ENCODE assay signal across 9 cellular contexts in genomic region chr9:36748322-36748899, GRCh38.
DNase-seq lines count a peak whose midpoint lies in the region; ATAC-seq, FAIRE-seq and TF ChIP-seq lines count a peak whose summit lies in the region.
"Had no signal": no experiment of that assay in that cellular context is flagged by ENCODE, and none has a peak within 500 bp of the region (broad histone marks: within the 10 kb centered on the region; RNA-seq: fewer than 3 reads in every experiment).

No MANE protein-coding gene starts in this region.

- DNase-seq in ELR (ENCODE audit: low read depth) (peak; percentile 53), LoVo (ENCODE audit: low spot score) (peak; percentile 33), GM12878 (ENCODE audit: low read depth, low spot score) (no peak), lung microvascular endothelial cell (ENCODE audit: low read depth in 2 of 2) (peak; percentile 64 to 72), NCI-H510A treated with DMSO at 0.1 percent for 48 hours (lab: John Stamatoyannopoulos, UW) (no peak), T-helper 9 cell (no peak), midbrain (lab: John Stamatoyannopoulos, UW) (no peak), suprapubic skin (ENCODE audit: low spot score in 2 of 2) (no peak)

- H4K20me1 ChIP-seq in GM12878 (ENCODE audit: control insufficient read depth, insufficient read depth): no peaks in the 10 kb centered on the region

- intact Hi-C loops in GM12878 (cut with micrococcal nuclease; ENCODE audit: unreplicated experiment): no loop called here

- FAIRE-seq in GM12878 (lab: Jason Lieb, UNC): no peak
- FAIRE-seq: TTC549 had no signal

- H3K27ac ChIP-seq in GM12878 (ENCODE audit: control insufficient read depth, insufficient read depth) (no peak overlapping the region), suprapubic skin (no peak overlapping the region)

- TF ChIP-seq RAD21 in GM12878 (IDR thresholded peaks at IDR 0.05; ENCODE audit: insufficient read depth, low read depth, low read length): no peak

- H3K9me3 ChIP-seq in GM12878 (replicated peaks; ENCODE audit: control insufficient read depth, insufficient read depth, low read length) (no peaks in the 10 kb centered on the region; the same call in 2 of the 3 replicates), suprapubic skin (no peaks in the 10 kb centered on the region)

- POLR2A ChIA-PET in GM12878 (lab: Charles Lee): no interaction called here

- 28% methylated on average over 13 of the region's 13 CpGs for WGBS in GM12878 (ENCODE audit: insufficient coverage, insufficient replicate concordance, low lambda C conversion rate, missing lambda C conversion rate)
- 15% methylated on average over 9 of the region's 13 CpGs for WGBS in suprapubic skin

- BruUV-seq in GM12878 (replicated peaks; lab: Mats Ljungman, UMichigan): no TSS peak

- RAD21 ChIA-PET in GM12878 (lab: Charles Lee; ENCODE audit: unreplicated experiment): no interaction called here

- peak; percentile 82 for ATAC-seq in GM12878

- in situ Hi-C loops in GM12878 (cut with MboI): loop anchor here (25.0 kb wide), 1 partner anchor 336 kb away; the partner anchor contains the start of gene RNF38

- TF ChIP-seq EP300 in GM12878 (IDR thresholded peaks at IDR 0.05; ENCODE audit: borderline replicate concordance in 1 of 2, control insufficient read depth in 1 of 2, low read depth in 2 of 2, low read length in 2 of 2) (no peak), suprapubic skin (IDR thresholded peaks at IDR 0.05) (no peak)

- H3K4me3 ChIP-seq in GM12878 (no peak overlapping the region), suprapubic skin (no peak overlapping the region)

- no peaks in the 10 kb centered on the region for H3K79me2 ChIP-seq in GM12878 (ENCODE audit: control insufficient read depth, insufficient read depth, low read length)

- no peaks in the 10 kb centered on the region for H3K36me3 ChIP-seq in GM12878 (ENCODE audit: control insufficient read depth in 2 of 2, insufficient read depth in 2 of 2, low read length in 1 of 2)
- no peaks in the 10 kb centered on the region for H3K36me3 ChIP-seq in suprapubic skin

- CTCF ChIA-PET in GM12878 (lab: Yijun Ruan, JAX): no interaction called here

- TF ChIP-seq POLR2A in GM12878 (IDR thresholded peaks at IDR 0.05; ENCODE audit: low read depth, low read length): no peak
- no peak for TF ChIP-seq POLR2A in suprapubic skin (IDR thresholded peaks at IDR 0.05)

- SMC1A ChIA-PET in GM12878 (lab: Charles Lee; ENCODE audit: uncharacterized antibody, unreplicated experiment): no interaction called here

- H3K4me1 ChIP-seq in GM12878 (ENCODE audit: control insufficient read depth, insufficient read depth, low read length) (no peaks in the 10 kb centered on the region), suprapubic skin (no peaks in the 10 kb centered on the region)

- no peak overlapping the region for H2AFZ ChIP-seq in GM12878 (ENCODE audit: control insufficient read depth, low read depth, low read length)

- H3K27me3 ChIP-seq in GM12878 (replicated peaks in 1 of 2; ENCODE audit: control insufficient read depth in 2 of 2, insufficient read depth in 2 of 2, low read length in 1 of 2) (peaks cover 0 to 4% of the 10 kb centered on the region in 2 experiments; a peak in 3 of 4 replicates), suprapubic skin (peaks cover 44% of the 10 kb centered on the region)

- H3K4me2 ChIP-seq in GM12878 (ENCODE audit: control insufficient read depth, insufficient read depth): no peak overlapping the region

- TF ChIP-seq CTCF in GM12878 (IDR thresholded peaks at IDR 0.05 in 2 of 3, conservative IDR thresholded peaks at IDR 0.05 in 1 of 3; ENCODE audit: control insufficient read depth in 2 of 3, extremely low read depth in 1 of 3, insufficient read depth in 1 of 3, low read depth in 3 of 3, low read length in 3 of 3) (no peak), suprapubic skin (IDR thresholded peaks at IDR 0.05) (no peak)

- H3K9ac ChIP-seq in GM12878 (ENCODE audit: control insufficient read depth, insufficient read depth, low read length): no peak overlapping the region

TF ChIP-seq in GM12878, 131 proteins besides CTCF, POLR2A, EP300 and RAD21:
- TF ChIP-seq SIX5 (IDR thresholded peaks at IDR 0.05; ENCODE audit: low read depth, low read length, severe bottlenecking): no peak
- TF ChIP-seq REST (IDR thresholded peaks at IDR 0.05; ENCODE audit: low read depth, low read length): peak; percentile 97

Comparison
In these comparisons a context has a peak if more than half of its experiments do, and no peak if none do; other contexts are left out.
1. DNase-seq: peak in ELR (single experiment), LoVo (single experiment) and lung microvascular endothelial cell (2 of 2); none in GM12878 (single experiment), NCI-H510A treated with DMSO at 0.1 percent for 48 hours (single experiment), T-helper 9 cell (single experiment), midbrain (single experiment) and suprapubic skin (0 of 2).